In genomic region chr16:2852003-2852730, GRCh38 we compare ENCODE assay signal across 31 cellular contexts. TPM values are rescaled to one million over a fixed set of nuclear protein-coding genes. Genes with fewer than 3 reads are reported as not detected.
"Had no signal": no experiment of that assay in that cellular context is flagged by ENCODE, and none has a peak within 500 bp of the region (broad histone marks: within the 10 kb centered on the region; RNA-seq: fewer than 3 reads in every experiment).

No MANE protein-coding gene starts in this region.

- H3K36me3 ChIP-seq: gastrocnemius medialis, sigmoid colon, thoracic aorta, vagina, WERI-Rb-1 had no signal

- ATAC-seq: activated naive CD4-positive, alpha-beta T cell treated with anti-CD3 and anti-CD28 coated beads, Interleukin-2, amount 50 U/mL, for 72 hours; activated T-helper 17 cell treated with anti-CD3 and anti-CD28 coated beads, Interleukin-2, amount 50 U/mL, for 72 hours; gastrocnemius medialis; left cardiac atrium; naive thymus-derived CD4-positive, alpha-beta T cell had no signal

- H3K4me1 ChIP-seq: gastrocnemius medialis, sigmoid colon, vagina had no signal

- H3K27ac ChIP-seq: gastrocnemius medialis, sigmoid colon, thoracic aorta, vagina, WERI-Rb-1 had no signal

- H3K27me3 ChIP-seq: vagina had no signal

- H3K4me3 ChIP-seq: esophagus squamous epithelium, gastrocnemius medialis, sigmoid colon, smooth muscle cell, thoracic aorta, vagina had no signal

- H3K9me3 ChIP-seq: gastrocnemius medialis, thoracic aorta, vagina had no signal

- DNase-seq: activated CD4-positive, alpha-beta T cell treated with anti-CD3 and anti-CD28 coated beads for 1 hour; activated CD4-positive, alpha-beta T cell treated with anti-CD3 and anti-CD28 coated beads, Interleukin-2, amount 50 U/mL, for 1 hour; activated CD8-positive, alpha-beta memory T cell treated with anti-CD3 and anti-CD28 coated beads for 24 hours; activated CD8-positive, alpha-beta memory T cell treated with anti-CD3 and anti-CD28 coated beads, Interleukin-2, amount 50 U/mL, for 4 hours; activated T-cell treated with anti-CD3 and anti-CD28 coated beads, Interleukin-2, amount 50 U/mL, for 24 hours; aorta; central memory CD4-positive, alpha-beta T cell; effector memory CD4-positive, alpha-beta T cell; esophagus squamous epithelium; gastrocnemius medialis; hypothalamus; islet precursor cell; left cardiac atrium; mesendoderm; naive thymus-derived CD4-positive, alpha-beta T cell; occipital lobe; retina; sigmoid colon; stimulated activated CD4-positive, alpha-beta T cell treated with anti-CD3 and anti-CD28 coated beads, Interleukin-2, amount 100 ng/mL, for 48 hours; stimulated activated CD8-positive, alpha-beta memory T cell treated with anti-CD3 and anti-CD28 coated beads, Interleukin-4, amount 100 ng/mL, for 48 hours; WERI-Rb-1 had no signal

RNA-seq across cellular contexts. Expression of gene PRSS22, which starts 5.8 kb away (rescaled TPM):
- total RNA-seq: aorta, dermis microvascular lymphatic vessel endothelial cell, gastrocnemius medialis, left cardiac atrium, neural crest cell, occipital lobe, sigmoid colon, thoracic aorta had no signal
- polyA plus RNA-seq: naive thymus-derived CD4-positive, alpha-beta T cell had no signal

RNA-seq across cellular contexts. Expression of gene ZG16B, which starts 22.1 kb away (rescaled TPM):
- total RNA-seq: gastrocnemius medialis, neural crest cell, progenitor cell of endocrine pancreas, sigmoid colon, smooth muscle cell, thoracic aorta had no signal
- polyA plus RNA-seq: naive thymus-derived CD4-positive, alpha-beta T cell; smooth muscle cell had no signal

RNA-seq across cellular contexts. Expression of gene PRSS21, which starts 35.1 kb away (rescaled TPM):
- total RNA-seq: aorta, gastrocnemius medialis, left cardiac atrium, neural crest cell, occipital lobe, progenitor cell of endocrine pancreas, sigmoid colon, smooth muscle cell, vagina had no signal
- polyA plus RNA-seq: aorta, smooth muscle cell had no signal

RNA-seq across cellular contexts. Expression of gene PRSS41, which starts 53.9 kb away (rescaled TPM):
- total RNA-seq: activated naive CD4-positive, alpha-beta T cell treated with anti-CD3 and anti-CD28 coated beads, Interleukin-2, amount 50 U/mL, for 72 hours; activated T-helper 17 cell treated with anti-CD3 and anti-CD28 coated beads, Interleukin-2, amount 50 U/mL, for 72 hours; aorta; dermis microvascular lymphatic vessel endothelial cell; esophagus squamous epithelium; gastrocnemius medialis; left cardiac atrium; liver; naive thymus-derived CD4-positive, alpha-beta T cell; neural crest cell; occipital lobe; progenitor cell of endocrine pancreas; sigmoid colon; smooth muscle cell; thoracic aorta; vagina had no signal
- polyA plus RNA-seq: adipose tissue; aorta; liver; naive thymus-derived CD4-positive, alpha-beta T cell; sigmoid colon; smooth muscle cell had no signal
